In genomic region chr14:69713976-69714716, GRCh38 we compare ENCODE assay signal across 10 cellular contexts. TPM values are rescaled to one million over a fixed set of nuclear protein-coding genes. Genes with fewer than 3 reads are reported as not detected.
DNase-seq lines count a peak whose midpoint lies in the region; ATAC-seq and TF ChIP-seq lines count a peak whose summit lies in the region.
"Had no signal": no experiment of that assay in that cellular context is flagged by ENCODE, and none has a peak within 500 bp of the region (broad histone marks: within the 10 kb centered on the region; RNA-seq: fewer than 3 reads in every experiment).

No MANE protein-coding gene starts in this region.

- no peak for TF ChIP-seq POLR2A in esophagus squamous epithelium (IDR thresholded peaks at IDR 0.05)

- H3K9me3 ChIP-seq in esophagus squamous epithelium, result no peaks in the 10 kb centered on the region
- H3K9me3 ChIP-seq in upper lobe of right lung, result no peaks in the 10 kb centered on the region
- H3K9me3 ChIP-seq: adrenal gland had no signal

- H3K36me3 ChIP-seq in esophagus squamous epithelium (peaks cover 5 to 36% (median 12%) of the 10 kb centered on the region in 3 donors), upper lobe of right lung (peaks cover 18% of the 10 kb centered on the region)

- TF ChIP-seq CTCF in esophagus squamous epithelium (IDR thresholded peaks at IDR 0.05) (no peak), upper lobe of right lung (IDR thresholded peaks at IDR 0.05) (no peak)

- no peaks in the 10 kb centered on the region for H3K27me3 Mint-ChIP-seq in activated naive CD8-positive, alpha-beta T cell treated with anti-CD3 and anti-CD28 coated beads for 36 hours
- H3K27me3 Mint-ChIP-seq in activated naive CD8-positive, alpha-beta T cell treated with anti-CD3 and anti-CD28 coated beads, Interleukin-2, amount 50 U/mL, for 24 hours, result no peaks in the 10 kb centered on the region
- H3K27me3 Mint-ChIP-seq: naive B cell had no signal

- H3K4me1 ChIP-seq in esophagus squamous epithelium (peaks cover 69 to 99% (median 87%) of the 10 kb centered on the region in 3 donors), upper lobe of right lung (peaks cover 75% of the 10 kb centered on the region)

- intact Hi-C loops in esophagus squamous epithelium (cut with DNase I) (no loop called here), upper lobe of right lung (cut with DNase I) (no loop called here)

- H3K4me1 Mint-ChIP-seq in activated naive CD8-positive, alpha-beta T cell treated with anti-CD3 and anti-CD28 coated beads for 36 hours, result peaks cover 29% of the 10 kb centered on the region
- H3K4me1 Mint-ChIP-seq in activated naive CD8-positive, alpha-beta T cell treated with anti-CD3 and anti-CD28 coated beads, Interleukin-2, amount 50 U/mL, for 24 hours, result peaks cover 39% of the 10 kb centered on the region

- H3K27me3 ChIP-seq in esophagus squamous epithelium, result no peaks in the 10 kb centered on the region
- no peaks in the 10 kb centered on the region for H3K27me3 ChIP-seq in upper lobe of right lung
- H3K27me3 ChIP-seq: adrenal gland had no signal

- peak overlapping the region; percentile 37 for H3K4me3 Mint-ChIP-seq in activated naive CD8-positive, alpha-beta T cell treated with anti-CD3 and anti-CD28 coated beads for 36 hours
- H3K4me3 Mint-ChIP-seq in activated naive CD8-positive, alpha-beta T cell treated with anti-CD3 and anti-CD28 coated beads, Interleukin-2, amount 50 U/mL, for 24 hours, result no peak overlapping the region
- H3K4me3 Mint-ChIP-seq: naive B cell had no signal

- H3K9me3 Mint-ChIP-seq in activated naive CD8-positive, alpha-beta T cell treated with anti-CD3 and anti-CD28 coated beads for 36 hours, result no peaks in the 10 kb centered on the region
- H3K9me3 Mint-ChIP-seq in activated naive CD8-positive, alpha-beta T cell treated with anti-CD3 and anti-CD28 coated beads, Interleukin-2, amount 50 U/mL, for 24 hours, result no peaks in the 10 kb centered on the region
- H3K9me3 Mint-ChIP-seq: naive B cell had no signal

- H3K4me3 ChIP-seq in esophagus squamous epithelium, result no peak overlapping the region
- no peak overlapping the region for H3K4me3 ChIP-seq in upper lobe of right lung
- H3K4me3 ChIP-seq: adrenal gland had no signal

- H3K27ac Mint-ChIP-seq in activated naive CD8-positive, alpha-beta T cell treated with anti-CD3 and anti-CD28 coated beads for 36 hours, result no peak overlapping the region
- H3K27ac Mint-ChIP-seq in activated naive CD8-positive, alpha-beta T cell treated with anti-CD3 and anti-CD28 coated beads, Interleukin-2, amount 50 U/mL, for 24 hours, result no peak overlapping the region

- H3K36me3 Mint-ChIP-seq in activated naive CD8-positive, alpha-beta T cell treated with anti-CD3 and anti-CD28 coated beads for 36 hours, result peaks cover 21% of the 10 kb centered on the region
- peaks cover 21% of the 10 kb centered on the region for H3K36me3 Mint-ChIP-seq in activated naive CD8-positive, alpha-beta T cell treated with anti-CD3 and anti-CD28 coated beads, Interleukin-2, amount 50 U/mL, for 24 hours (ENCODE audit: low read depth)

- 64 to 82% methylated on average over 9 of the region's 9 CpGs for WGBS in esophagus squamous epithelium, 2 donors

- H3K27ac ChIP-seq in esophagus squamous epithelium (peak overlapping the region; percentile 33 to 90 (median 83)), upper lobe of right lung (peak overlapping the region; percentile 79)

- no peak for ATAC-seq in activated naive CD8-positive, alpha-beta T cell treated with anti-CD3 and anti-CD28 coated beads, Interleukin-2, amount 50 U/mL, for 24 hours
- ATAC-seq in upper lobe of right lung, result no peak

- DNase-seq in activated naive CD8-positive, alpha-beta T cell treated with anti-CD3 and anti-CD28 coated beads for 36 hours, result no peak
- DNase-seq in activated naive CD8-positive, alpha-beta T cell treated with anti-CD3 and anti-CD28 coated beads, Interleukin-2, amount 50 U/mL, for 24 hours, result no peak
- peak; percentile 95 for DNase-seq in NCI-H748 (lab: John Stamatoyannopoulos, UW; ENCODE audit: unreplicated experiment)
- no peak for DNase-seq in esophagus squamous epithelium (lab: John Stamatoyannopoulos, UW)
- DNase-seq in upper lobe of right lung, result no peak
- DNase-seq in Kasumi-1 (lab: John Stamatoyannopoulos, UW), result no peak
- DNase-seq in DMS114 treated with DMSO at 0.1 percent for 48 hours (lab: John Stamatoyannopoulos, UW; ENCODE audit: unreplicated experiment), result no peak
- no peak for DNase-seq in SKM-1 treated with dmso at 0.1 percent for 144 hours (lab: John Stamatoyannopoulos, UW; ENCODE audit: unreplicated experiment)
- DNase-seq: adrenal gland, naive B cell had no signal

RNA-seq across cellular contexts. Expression of gene SRSF5, which starts 52.8 kb away (rescaled TPM):
- 100 to 1,000 TPM; 310 to 318 TPM for total RNA-seq in activated naive CD8-positive, alpha-beta T cell treated with anti-CD3 and anti-CD28 coated beads for 36 hours
- total RNA-seq in esophagus squamous epithelium (100 to 1,000 TPM in 3 of 4 donors, 10 to 100 TPM in 1; 94.3 to 382 (median 173) TPM), upper lobe of right lung (287 TPM)
